In genomic region chr20:16975682-16976081, GRCh38 we compare ENCODE assay signal across 1 cellular context.
TF ChIP-seq lines count a peak whose summit lies in the region.

No MANE protein-coding gene starts in this region.

TF ChIP-seq in H1, 55 proteins besides CTCF, POLR2A, EP300 and RAD21 (continued from another document):
- TF ChIP-seq SIX5 (IDR thresholded peaks at IDR 0.05; ENCODE audit: low read depth, low read length) = no peak
- no peak for TF ChIP-seq RBBP5 (IDR thresholded peaks at IDR 0.05; ENCODE audit: borderline replicate concordance, low read depth, low read length)
- no peak for TF ChIP-seq TEAD4 (IDR thresholded peaks at IDR 0.05; ENCODE audit: low read depth, low read length)
- no peak for TF ChIP-seq TCF12 (IDR thresholded peaks at IDR 0.05; ENCODE audit: low read depth, low read length)
- no peak for TF ChIP-seq SAP30 (IDR thresholded peaks at IDR 0.05; ENCODE audit: insufficient read depth, insufficient replicate concordance, low read length)
- no peak for TF ChIP-seq GTF2F1 (IDR thresholded peaks at IDR 0.05; ENCODE audit: borderline replicate concordance, low read depth, low read length)
- no peak for TF ChIP-seq RNF2 (IDR thresholded peaks at IDR 0.05; ENCODE audit: borderline replicate concordance, low read depth, low read length, missing control alignments, poor library complexity, severe bottlenecking)
- TF ChIP-seq MAX (IDR thresholded peaks at IDR 0.05) = no peak
- TF ChIP-seq ATF3 (IDR thresholded peaks at IDR 0.05; ENCODE audit: insufficient read depth, low read depth, low read length) = no peak
- TF ChIP-seq HDAC6 (IDR thresholded peaks at IDR 0.05; ENCODE audit: low read depth, low read length) = no peak
- TF ChIP-seq BCL11A (IDR thresholded peaks at IDR 0.05; ENCODE audit: low read depth in 2 of 2, low read length in 2 of 2) = no peak
- TF ChIP-seq ASH2L (IDR thresholded peaks at IDR 0.05; ENCODE audit: low read length) = no peak
- no peak for TF ChIP-seq PHF8 (conservative IDR thresholded peaks at IDR 0.05; ENCODE audit: low read depth, low read length)
- TF ChIP-seq TAF7 (optimal IDR thresholded peaks at IDR 0.05; ENCODE audit: borderline replicate concordance, low read depth, low read length) = no peak
TF ChIP-seq in H1: peak in this region for 0.
